In the genomic region with DNA sequence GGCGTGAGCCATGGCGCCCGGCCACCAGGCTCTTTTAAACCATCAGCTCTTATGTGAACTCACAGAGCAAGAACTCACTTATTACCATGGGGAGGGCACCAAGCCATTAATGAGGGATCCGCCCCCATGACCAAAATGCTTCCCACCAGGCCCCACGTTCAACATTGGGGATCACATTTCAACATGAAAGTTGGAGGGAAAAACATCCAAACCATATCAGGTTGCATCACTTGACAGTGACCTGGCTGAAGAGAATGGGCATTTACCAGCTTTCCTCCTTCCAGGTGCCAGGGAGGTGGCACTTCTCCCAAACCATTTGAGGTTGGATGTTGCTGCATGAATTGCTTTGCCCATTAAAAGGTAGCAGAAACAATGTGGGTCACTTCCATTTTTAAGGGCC, we compare ENCODE assay signal across 26 cellular contexts.
DNase-seq lines count a peak whose midpoint lies in the region; ATAC-seq and TF ChIP-seq lines count a peak whose summit lies in the region.
"Had no signal": no experiment of that assay in that cellular context is flagged by ENCODE, and none has a peak within 500 bp of the region (broad histone marks: within the 10 kb centered on the region; RNA-seq: fewer than 3 reads in every experiment).

No MANE protein-coding gene starts in this region.

- H3K27me3 ChIP-seq in esophagus squamous epithelium = no peaks in the 10 kb centered on the region
- H3K27me3 ChIP-seq: BE2C had no signal

- peak; percentile 5 for DNase-seq in NCI-H2107 treated with DMSO at 0.1 percent for 48 hours (lab: John Stamatoyannopoulos, UW; ENCODE audit: unreplicated experiment)
- DNase-seq in NCI-H2107 (lab: John Stamatoyannopoulos, UW) = no peak
- peak; percentile 11 for DNase-seq in G401 (ENCODE audit: low spot score)
- DNase-seq in NCI-H69 (lab: John Stamatoyannopoulos, UW) = peak; percentile 18
- peak; percentile 50 for DNase-seq in left kidney (ENCODE audit: low read depth, low spot score)
- no peak for DNase-seq in esophagus squamous epithelium (lab: John Stamatoyannopoulos, UW)
- no peak for DNase-seq in GM03348 (ENCODE audit: low spot score)
- DNase-seq in activated CD8-positive, alpha-beta T cell treated with anti-CD3 and anti-CD28 coated beads, Interleukin-2, amount 10 ng/mL, durations not matched to agents 7 days and 5 days = no peak
- DNase-seq: BE2C; Calu3; CD8-positive, alpha-beta memory T cell; DMS79 treated with DMSO at 0.1 percent for 48 hours; HCEC 1CT; NCI-H1048; NCI-H1417; NCI-H1694; NCI-H2029 treated with DMSO at 0.1 percent for 48 hours; NCI-H2227 treated with DMSO at 0.1 percent for 48 hours; NCI-H82; SIG-M5; SK-N-SH; SW 1271 had no signal

- no peak for ATAC-seq in activated CD8-positive, alpha-beta T cell treated with anti-CD3 and anti-CD28 coated beads, Interleukin-2, amount 10 ng/mL, durations not matched to agents 7 days and 5 days

- intact Hi-C loops in esophagus squamous epithelium (cut with DNase I) = no loop called here

- CTCF ChIA-PET in activated CD8-positive, alpha-beta T cell treated with anti-CD3 and anti-CD28 coated beads, Interleukin-2, amount 10 ng/mL, durations not matched to agents 7 days and 5 days (lab: Charles Lee) = no interaction called here

- POLR2A ChIA-PET in activated CD8-positive, alpha-beta T cell treated with anti-CD3 and anti-CD28 coated beads, Interleukin-2, amount 10 ng/mL, durations not matched to agents 7 days and 5 days (lab: Charles Lee) = no interaction called here

- no peaks in the 10 kb centered on the region for H3K36me3 Mint-ChIP-seq in activated CD8-positive, alpha-beta T cell treated with anti-CD3 and anti-CD28 coated beads, Interleukin-2, amount 10 ng/mL, durations not matched to agents 7 days and 5 days (ENCODE audit: low read depth)
- H3K36me3 Mint-ChIP-seq: CD14-positive monocyte; CD8-positive, alpha-beta memory T cell had no signal

- no peak overlapping the region for H3K27ac Mint-ChIP-seq in activated CD8-positive, alpha-beta T cell treated with anti-CD3 and anti-CD28 coated beads, Interleukin-2, amount 10 ng/mL, durations not matched to agents 7 days and 5 days
- H3K27ac Mint-ChIP-seq: CD8-positive, alpha-beta memory T cell had no signal

- H3K36me3 ChIP-seq in esophagus squamous epithelium = no peaks in the 10 kb centered on the region
- H3K36me3 ChIP-seq: BE2C had no signal

- in situ Hi-C loops in G401 (cut with HindIII; ENCODE audit: low sequenced_read_pairs) = no loop called here

- H3K4me3 Mint-ChIP-seq in activated CD8-positive, alpha-beta T cell treated with anti-CD3 and anti-CD28 coated beads, Interleukin-2, amount 10 ng/mL, durations not matched to agents 7 days and 5 days = no peak overlapping the region
- H3K4me3 Mint-ChIP-seq: CD14-positive monocyte; CD8-positive, alpha-beta memory T cell; IgD-negative memory B cell had no signal

- no peak overlapping the region for H3K27ac ChIP-seq in esophagus squamous epithelium
- H3K27ac ChIP-seq: 22Rv1, RWPE1 had no signal

- H3K27me3 Mint-ChIP-seq in activated CD8-positive, alpha-beta T cell treated with anti-CD3 and anti-CD28 coated beads, Interleukin-2, amount 10 ng/mL, durations not matched to agents 7 days and 5 days (ENCODE audit: low read depth) = no peaks in the 10 kb centered on the region
- H3K27me3 Mint-ChIP-seq: IgD-negative memory B cell had no signal

- no peaks in the 10 kb centered on the region for H3K9me3 ChIP-seq in esophagus squamous epithelium
- H3K9me3 ChIP-seq: BE2C, SK-N-SH had no signal

- no peak for TF ChIP-seq CTCF in esophagus squamous epithelium (IDR thresholded peaks at IDR 0.05)

- 63 to 69% methylated on average over 2 to 5 of the region's 5 CpGs for WGBS in esophagus squamous epithelium, 2 donors

- no peak for TF ChIP-seq POLR2A in esophagus squamous epithelium (IDR thresholded peaks at IDR 0.05)

- H3K4me3 ChIP-seq in esophagus squamous epithelium = no peak overlapping the region

- no peaks in the 10 kb centered on the region for H3K4me1 Mint-ChIP-seq in activated CD8-positive, alpha-beta T cell treated with anti-CD3 and anti-CD28 coated beads, Interleukin-2, amount 10 ng/mL, durations not matched to agents 7 days and 5 days (ENCODE audit: low read depth)
- H3K4me1 Mint-ChIP-seq: CD14-positive monocyte; CD8-positive, alpha-beta memory T cell had no signal

- H3K4me1 ChIP-seq in esophagus squamous epithelium = no peaks in the 10 kb centered on the region
- H3K4me1 ChIP-seq: BE2C had no signal

- H3K9me3 Mint-ChIP-seq in activated CD8-positive, alpha-beta T cell treated with anti-CD3 and anti-CD28 coated beads, Interleukin-2, amount 10 ng/mL, durations not matched to agents 7 days and 5 days (ENCODE audit: insufficient read depth) = no peaks in the 10 kb centered on the region

Comparison
In these comparisons a context has a peak if more than half of its experiments do, and no peak if none do; other contexts are left out.
1. DNase-seq: peak in NCI-H2107 treated with DMSO at 0.1 percent for 48 hours (single experiment), G401 (single experiment), NCI-H69 (single experiment) and left kidney (single experiment); none in NCI-H2107 (single experiment), esophagus squamous epithelium (single experiment), GM03348 (single experiment) and activated CD8-positive, alpha-beta T cell treated with anti-CD3 and anti-CD28 coated beads, Interleukin-2, amount 10 ng/mL, durations not matched to agents 7 days and 5 days (single experiment).